In the genomic region with DNA sequence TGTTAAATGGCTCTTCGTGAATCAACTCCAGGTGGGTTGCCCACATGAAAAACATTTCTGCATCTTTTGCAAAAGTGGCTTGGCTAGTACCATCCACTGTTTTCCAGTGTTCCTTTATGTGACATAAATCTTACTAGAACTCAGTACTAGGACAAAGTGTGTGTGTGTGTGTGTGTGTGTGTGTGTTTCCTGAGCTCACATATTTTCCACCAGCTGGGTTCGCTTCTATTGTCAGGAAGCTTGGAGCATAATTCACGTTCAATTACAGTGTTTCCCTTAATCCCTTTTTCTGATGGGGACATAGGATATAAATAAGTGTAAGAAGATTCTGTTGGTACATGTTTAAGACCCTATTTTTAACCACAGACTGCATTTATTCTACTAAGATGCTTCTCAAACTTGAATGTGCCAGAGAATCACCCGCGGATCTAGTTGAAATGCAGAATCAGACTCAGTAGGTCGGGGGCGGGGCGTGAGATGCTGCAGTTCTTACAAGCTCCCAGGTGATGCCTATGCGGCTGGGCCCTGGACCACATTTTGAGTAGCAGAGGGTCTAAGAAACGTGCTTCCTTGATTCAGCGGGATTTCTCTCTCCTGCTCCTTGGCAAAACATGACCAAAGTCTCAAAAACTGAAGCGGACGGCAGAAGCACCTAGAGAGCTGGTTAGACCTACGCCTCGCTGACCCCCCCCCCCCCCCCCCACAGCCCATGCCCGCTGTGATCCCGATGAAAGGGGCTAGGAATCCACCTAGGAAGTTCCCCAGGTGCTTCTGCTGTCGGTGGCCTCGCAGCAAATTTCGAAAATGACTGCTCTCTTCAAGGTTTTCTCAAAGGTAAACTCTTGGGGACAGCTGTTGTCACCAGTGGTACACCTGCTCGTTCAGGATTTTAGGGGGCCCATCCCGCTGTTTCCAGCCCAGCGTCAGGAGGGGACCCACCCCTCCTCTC, we compare ENCODE assay signal across 8 cellular contexts. TPM values are rescaled to one million over a fixed set of nuclear protein-coding genes. Genes with fewer than 3 reads are reported as not detected.
DNase-seq lines count a peak whose midpoint lies in the region; ATAC-seq and TF ChIP-seq lines count a peak whose summit lies in the region.

No MANE protein-coding gene starts in this region.

- no peak for ATAC-seq in sciatic nerve

- peaks cover 0 to 8% (median 0%) of the 10 kb centered on the region in 3 donors for H3K27me3 Mint-ChIP-seq in CD14-positive monocyte (ENCODE audit: low read depth in 3 of 3)
- no peaks in the 10 kb centered on the region for H3K27me3 Mint-ChIP-seq in glutamatergic neuron (ENCODE audit: unreplicated experiment)

- H3K9ac ChIP-seq in rectal smooth muscle tissue (ENCODE audit: low read length): no peak overlapping the region

- H3K4me1 Mint-ChIP-seq in CD14-positive monocyte (peaks cover 17% of the 10 kb centered on the region), glutamatergic neuron (ENCODE audit: low read depth, unreplicated experiment) (peaks cover 7% of the 10 kb centered on the region)

- H3K4me3 Mint-ChIP-seq in CD14-positive monocyte (peak overlapping the region; percentile 73 to 76), glutamatergic neuron (ENCODE audit: unreplicated experiment) (peak overlapping the region; percentile 84)

- H3K36me3 ChIP-seq in HEK293 (ENCODE audit: control insufficient read depth in 2 of 2, insufficient read depth in 1 of 2, low read length in 2 of 2) (peaks cover 0 to 3% of the 10 kb centered on the region in 2 experiments; a peak in 1 of 3 replicates), rectal smooth muscle tissue (ENCODE audit: control insufficient read depth, insufficient read depth, low read length) (no peaks in the 10 kb centered on the region)

- no peak for TF ChIP-seq CTCF in CD14-positive monocyte (IDR thresholded peaks at IDR 0.05)
- TF ChIP-seq CTCF in HEK293 (tag by site-specific recombination; IDR thresholded peaks at IDR 0.05): no peak
- no peak for TF ChIP-seq CTCF in glutamatergic neuron (IDR thresholded peaks at IDR 0.05; ENCODE audit: partially characterized antibody, unreplicated experiment)

- H3K27me3 ChIP-seq in rectal smooth muscle tissue (ENCODE audit: control insufficient read depth, insufficient read depth, low read length): no peaks in the 10 kb centered on the region

- H3K36me3 Mint-ChIP-seq in CD14-positive monocyte: peaks cover 0 to 1% of the 10 kb centered on the region in 2 donors
- H3K36me3 Mint-ChIP-seq in glutamatergic neuron (ENCODE audit: unreplicated experiment): no peaks in the 10 kb centered on the region

- H3K27ac Mint-ChIP-seq in CD14-positive monocyte: peak overlapping the region in 5 of 7 donors; percentile 37 to 90 (median 56)
- H3K27ac Mint-ChIP-seq in glutamatergic neuron (ENCODE audit: unreplicated experiment): peak overlapping the region; percentile 28

- CTCF ChIA-PET in HEK293 (lab: Yijun Ruan, JAX): interaction anchor here (0.6 to 1.0 kb wide), 2 partner anchors 24 to 184 kb away, joined by 3 to 4 read pairs; no protein-coding TSS in a partner anchor

- H3K4me3 ChIP-seq in HEK293 (ENCODE audit: low read depth, low read length): peak overlapping the region; percentile 62
- peak overlapping the region; percentile 64 for H3K4me3 ChIP-seq in rectal smooth muscle tissue (ENCODE audit: low read length)

- H3K9me3 Mint-ChIP-seq in CD14-positive monocyte (peaks cover 0 to 3% (median 0%) of the 10 kb centered on the region in 7 donors), glutamatergic neuron (ENCODE audit: unreplicated experiment) (peaks cover 3% of the 10 kb centered on the region)

- H3K27ac ChIP-seq in HEK293 (ENCODE audit: extremely low read depth, low read depth, low read length) (peak overlapping the region; percentile 72; the same call in 1 of the 2 replicates), rectal smooth muscle tissue (ENCODE audit: low read depth, low read length) (peak overlapping the region; percentile 72)

- POLR2A ChIA-PET in HEK293 (lab: Yijun Ruan, JAX): interaction anchor here (0.5 to 1.0 kb wide), 4 partner anchors 18 to 1740 kb away, joined by 3 to 6 read pairs (median 4); a partner anchor contains a TSS

- H3K4me1 ChIP-seq in HEK293 (ENCODE audit: control insufficient read depth, insufficient read depth, low read length) (peaks cover 5% of the 10 kb centered on the region; the same call in 1 of the 2 replicates), rectal smooth muscle tissue (ENCODE audit: control insufficient read depth, insufficient read depth, low read length) (no peaks in the 10 kb centered on the region)

- DNase-seq in CD14-positive monocyte (ENCODE audit: low spot score) (no peak), OCI-M1 (lab: John Stamatoyannopoulos, UW) (peak; percentile 21), glutamatergic neuron (peak; percentile 43), amniotic stem cell (lab: John Stamatoyannopoulos, UW) (no peak), sciatic nerve (ENCODE audit: low spot score) (no peak)
- peak; percentile 64 for DNase-seq in activated naive CD4-positive, alpha-beta T cell treated with anti-CD3 and anti-CD28 coated beads, Interleukin-2, amount 50 U/mL, for 16 hours

- intact Hi-C loops in CD14-positive monocyte (cut with micrococcal nuclease) (loop anchor here in 1 of 2 donors (10.0 kb wide), 1 partner anchor 113 kb away; no protein-coding TSS in a partner anchor), sciatic nerve (cut with DNase I) (no loop called here)

- no peaks in the 10 kb centered on the region for H3K9me3 ChIP-seq in HEK293 (ENCODE audit: control insufficient read depth, insufficient read depth, low read depth, low read length)

TF ChIP-seq in HEK293, 187 proteins besides CTCF, POLR2A, EP300 and RAD21:
- TF ChIP-seq PRDM1 (tag by site-specific recombination; IDR thresholded peaks at IDR 0.05) (no peak), ZBTB8A (tag by site-specific recombination; IDR thresholded peaks at IDR 0.05) (no peak)

RNA-seq across cellular contexts. Expression of a gene that starts 0.8 kb away (rescaled TPM):
- polyA plus RNA-seq in CD14-positive monocyte: 10 to 100 TPM; 16.7 to 18.4 TPM
- 49.9 TPM for total RNA-seq in glutamatergic neuron (ENCODE audit: unreplicated experiment)
- total RNA-seq in sciatic nerve: 108 TPM

Comparison
In these comparisons a context has a peak if more than half of its experiments do, and no peak if none do; other contexts are left out.
1. DNase-seq: peak in OCI-M1 (single experiment), activated naive CD4-positive, alpha-beta T cell treated with anti-CD3 and anti-CD28 coated beads, Interleukin-2, amount 50 U/mL, for 16 hours (single experiment) and glutamatergic neuron (single experiment); none in CD14-positive monocyte (single experiment), amniotic stem cell (single experiment) and sciatic nerve (single experiment).